Comparison of ENCODE assay signal across 14 cellular contexts in the genomic region with DNA sequence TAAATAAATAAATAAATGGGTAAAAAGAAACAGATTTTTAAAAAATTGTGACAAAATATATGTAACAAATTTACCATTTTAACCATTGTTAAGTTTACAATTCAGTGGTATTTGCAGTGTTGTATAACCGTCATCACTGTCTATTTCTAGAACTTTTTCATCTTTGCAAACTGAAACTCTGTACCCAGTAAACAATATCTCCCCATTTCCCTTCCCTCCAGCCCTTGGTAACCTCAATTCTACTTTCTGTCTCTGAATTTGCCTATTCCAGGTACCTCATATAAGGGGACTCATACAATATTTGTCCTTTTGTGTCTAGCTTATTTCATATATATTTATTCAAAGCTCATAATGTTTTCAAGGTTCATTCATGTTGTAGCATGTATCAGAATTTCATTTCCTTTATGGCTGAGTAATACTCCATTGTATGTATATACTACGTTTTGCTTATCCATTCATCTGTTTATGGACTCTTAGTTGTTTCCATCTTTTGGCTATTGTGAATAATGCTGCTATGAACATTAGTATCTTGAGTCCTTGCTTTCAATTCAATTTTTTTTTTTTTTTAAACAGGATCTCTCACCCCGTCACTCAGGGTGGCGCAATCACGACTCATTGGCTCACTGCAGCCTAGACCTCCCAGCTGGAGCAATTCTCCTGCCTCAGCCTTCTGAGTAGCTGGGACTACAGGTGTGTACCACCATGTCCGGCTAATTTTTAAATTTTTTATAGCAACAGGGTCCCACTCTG. TPM values are rescaled to one million over a fixed set of nuclear protein-coding genes. Genes with fewer than 3 reads are reported as not detected.
DNase-seq lines count a peak whose midpoint lies in the region; ATAC-seq and TF ChIP-seq lines count a peak whose summit lies in the region.
"Had no signal": no experiment of that assay in that cellular context is flagged by ENCODE, and none has a peak within 500 bp of the region (broad histone marks: within the 10 kb centered on the region; RNA-seq: fewer than 3 reads in every experiment).

No MANE protein-coding gene starts in this region.

- intact Hi-C loops in Right ventricle myocardium inferior (cut with DNase I) = no loop called here

- no peaks in the 10 kb centered on the region for H3K27me3 ChIP-seq in foreskin keratinocyte
- H3K27me3 ChIP-seq: colonic mucosa had no signal

- peak; percentile 49 for ATAC-seq in GM21737 (IDR thresholded peaks at IDR 0.05; ENCODE audit: unreplicated experiment)
- peak; percentile 28 for ATAC-seq in foreskin keratinocyte
- no peak for ATAC-seq in Right ventricle myocardium inferior

- TF ChIP-seq CTCF in foreskin keratinocyte (conservative IDR thresholded peaks at IDR 0.05) = peak; percentile 24

- DNase-seq in ACHN (peak; percentile 27), RPMI7951 (ENCODE audit: low read depth) (peak; percentile 49), foreskin keratinocyte (peak; percentile 56 to 83), medulla oblongata (ENCODE audit: extremely low spot score) (no peak), NCI-H2227 treated with DMSO at 0.1 percent for 48 hours (lab: John Stamatoyannopoulos, UW) (no peak), Right ventricle myocardium inferior (ENCODE audit: missing footprints) (no peak), retina (no peak)
- DNase-seq: colonic mucosa, hippocampal formation, NCI-H774, T1000 had no signal

- peaks cover 38% of the 10 kb centered on the region for H3K4me1 ChIP-seq in foreskin keratinocyte

- H3K27ac ChIP-seq in foreskin keratinocyte = peak overlapping the region; percentile 73
- H3K27ac ChIP-seq: C4-2B had no signal

- in situ Hi-C loops in ACHN (cut with HindIII; ENCODE audit: low pct_ligation_motif_present, low pct_unique_long_range_greater_than_20kb, low sequenced_read_pairs) = no loop called here

RNA-seq across cellular contexts. Expression of a gene that starts 8.9 kb away (rescaled TPM):
- 28.1 and 28.9 TPM in 2 replicates for total RNA-seq in RPMI7951 (2014; rRNA removed; shearing (Covaris generic))
- total RNA-seq in foreskin keratinocyte (46.6 and 50.0 TPM in 2 replicates), Right ventricle myocardium inferior (20.7 TPM)
- polyA plus RNA-seq in foreskin keratinocyte = 87.1 and 96.4 TPM in 2 replicates

RNA-seq across cellular contexts. Expression of a gene that starts 36.8 kb away (rescaled TPM):
- total RNA-seq in RPMI7951 (2014; rRNA removed; shearing (Covaris generic)) = not detected in 2 replicates
- total RNA-seq in foreskin keratinocyte (not detected in 2 replicates), Right ventricle myocardium inferior (not detected)
- polyA plus RNA-seq in foreskin keratinocyte = not detected in 2 replicates
- total RNA-seq: colonic mucosa, mucosa of gallbladder had no signal

RNA-seq across cellular contexts. Expression of a gene that starts 47.6 kb away (rescaled TPM):
- total RNA-seq in RPMI7951 (2014; rRNA removed; shearing (Covaris generic)) = 10.5 and 11.3 TPM in 2 replicates
- 29.8 and 36.6 TPM in 2 replicates for total RNA-seq in foreskin keratinocyte
- polyA plus RNA-seq in foreskin keratinocyte = 22.2 and 26.2 TPM in 2 replicates
- total RNA-seq in Right ventricle myocardium inferior = 6.0 TPM

Comparison
In these comparisons a context has a peak if more than half of its experiments do, and no peak if none do; other contexts are left out.
1. DNase-seq: peak in ACHN (single experiment), RPMI7951 (single experiment) and foreskin keratinocyte (2 of 2); none in medulla oblongata (single experiment), NCI-H2227 treated with DMSO at 0.1 percent for 48 hours (single experiment), Right ventricle myocardium inferior (single experiment) and retina (single experiment).